Comparison of ENCODE assay signal across 7 cellular contexts in the genomic region with DNA sequence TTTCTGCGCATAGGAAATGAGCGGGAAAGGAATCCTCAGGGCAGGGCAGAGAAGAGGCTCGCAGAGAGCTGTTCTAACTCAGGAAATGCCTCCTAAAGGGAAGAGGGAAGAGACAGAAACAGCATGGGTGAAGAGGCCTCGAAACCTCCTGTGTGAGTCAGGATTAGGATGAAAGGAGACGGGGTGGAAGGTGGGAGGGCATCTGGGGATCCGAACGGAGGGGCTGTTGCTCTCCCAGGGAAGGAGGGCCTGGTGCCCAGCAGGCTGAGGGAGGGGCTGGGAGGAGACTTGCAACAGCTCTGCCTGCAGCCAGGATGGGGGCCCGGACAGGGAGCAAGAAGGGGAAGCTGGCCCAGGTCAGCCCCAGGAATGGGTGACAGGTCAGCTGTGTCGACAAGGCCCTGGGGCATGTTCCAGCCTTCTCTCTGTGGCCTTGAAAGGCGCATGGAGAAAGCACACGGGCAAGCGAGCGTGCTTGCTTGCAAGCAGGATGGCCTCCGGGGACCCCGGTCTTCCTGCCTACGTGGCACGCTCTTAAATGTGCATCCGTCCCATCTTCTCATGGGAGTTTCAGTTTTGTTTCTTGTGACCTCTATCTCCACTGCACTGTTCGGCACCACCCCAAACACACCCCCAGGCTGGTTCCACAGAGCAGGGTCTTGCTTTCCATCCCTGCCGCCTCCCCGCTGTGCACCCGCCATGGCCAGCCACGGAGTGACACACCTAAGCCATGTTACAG.
DNase-seq lines count a peak whose midpoint lies in the region; ATAC-seq lines count a peak whose summit lies in the region.

No MANE protein-coding gene starts in this region.

- ATAC-seq in GM19372 (IDR thresholded peaks at IDR 0.05; ENCODE audit: low read depth, unreplicated experiment) (peak; percentile 97), HG03064 (IDR thresholded peaks at IDR 0.05; ENCODE audit: low read depth, unreplicated experiment) (peak; percentile 96), esophagus mucosa (peak; percentile 41)

- DNase-seq in substantia nigra (lab: John Stamatoyannopoulos, UW): peak in 1 of 49 donors; percentile 21
- DNase-seq in SK-N-DZ (ENCODE audit: low spot score): no peak
- DNase-seq in activated gamma-delta T cell treated with Interleukin-2 at 50 U/mL for 16 hours: no peak
- DNase-seq in DMS53 (lab: John Stamatoyannopoulos, UW): no peak

- peak overlapping the region; percentile 74 for H3K27ac ChIP-seq in substantia nigra (ENCODE audit: low read depth, low read length, poor library complexity, severe bottlenecking)

Comparison
In these comparisons a context has a peak if more than half of its experiments do, and no peak if none do; other contexts are left out.
1. ATAC-seq: peak in every context shown above with its lines; median percentile 97 in GM19372; 96 in HG03064; 41 in esophagus mucosa.